Comparison of ENCODE assay signal across 21 cellular contexts in genomic region chr1:80776286-80776685, GRCh38.
"Had no signal": no experiment of that assay in that cellular context is flagged by ENCODE, and none has a peak within 500 bp of the region (broad histone marks: within the 10 kb centered on the region; RNA-seq: fewer than 3 reads in every experiment).

No MANE protein-coding gene starts in this region.

- H3K4me3 ChIP-seq: left lung, lung, mucosa of descending colon, ovary, right atrium auricular region, right lobe of liver, suprapubic skin, thoracic aorta, tibial artery, upper lobe of right lung had no signal

- H3K4me1 ChIP-seq: left lung, right atrium auricular region, right lobe of liver, suprapubic skin, tibial artery, upper lobe of right lung had no signal

- H3K9me3 ChIP-seq: mucosa of descending colon, ovary, right atrium auricular region, right lobe of liver, suprapubic skin, thoracic aorta, tibial artery, upper lobe of right lung had no signal

- H3K27me3 Mint-ChIP-seq: naive thymus-derived CD4-positive, alpha-beta T cell; natural killer cell treated with Interleukin-12 subunit alpha and Interleukin-12 subunit beta and Interleukin-15 and Interleukin-18, amount 100 ng/mL, for 72 hours; progenitor cell of endocrine pancreas; stimulated activated naive CD8-positive, alpha-beta T cell treated with anti-CD3 and anti-CD28 coated beads, Interleukin-15, Interleukin-2, amounts not matched to agents 100 ng/mL and 50 ng/mL, for 24 hours had no signal

- H3K36me3 Mint-ChIP-seq: naive thymus-derived CD4-positive, alpha-beta T cell; stimulated activated effector memory CD8-positive, alpha-beta T cell treated with anti-CD3 and anti-CD28 coated beads, Interleukin-12 subunit alpha, Interleukin-12 subunit beta, amount 100 ng/mL, for 72 hours had no signal

- H3K36me3 ChIP-seq: left lung, ovary, right atrium auricular region, right lobe of liver, suprapubic skin, thoracic aorta, tibial artery, upper lobe of right lung had no signal

- DNase-seq: hippocampal formation; left colon; left lung; midbrain; mucosa of descending colon; naive thymus-derived CD4-positive, alpha-beta T cell; ovary; right lobe of liver; stimulated activated CD4-positive, alpha-beta T cell treated with anti-CD3 and anti-CD28 coated beads, Interleukin-4, amount 100 ng/mL, for 24 hours; stimulated activated naive CD4-positive, alpha-beta T cell; tibial artery; trophoblast cell; upper lobe of right lung had no signal

- H3K27me3 ChIP-seq: left lung, right atrium auricular region, right lobe of liver, suprapubic skin, tibial artery, upper lobe of right lung had no signal

- H3K4me3 Mint-ChIP-seq: naive thymus-derived CD4-positive, alpha-beta T cell; natural killer cell treated with Interleukin-12 subunit alpha and Interleukin-12 subunit beta and Interleukin-15 and Interleukin-18, amount 100 ng/mL, for 72 hours; stimulated activated effector memory CD8-positive, alpha-beta T cell treated with anti-CD3 and anti-CD28 coated beads, Interleukin-12 subunit alpha, Interleukin-12 subunit beta, amount 100 ng/mL, for 72 hours; stimulated activated naive CD8-positive, alpha-beta T cell treated with anti-CD3 and anti-CD28 coated beads, Interleukin-15, Interleukin-2, amounts not matched to agents 100 ng/mL and 50 ng/mL, for 24 hours had no signal

- H3K4me1 Mint-ChIP-seq: naive thymus-derived CD4-positive, alpha-beta T cell; stimulated activated effector memory CD8-positive, alpha-beta T cell treated with anti-CD3 and anti-CD28 coated beads, Interleukin-12 subunit alpha, Interleukin-12 subunit beta, amount 100 ng/mL, for 72 hours had no signal

- H3K27ac Mint-ChIP-seq: naive thymus-derived CD4-positive, alpha-beta T cell; natural killer cell treated with Interleukin-12 subunit alpha and Interleukin-12 subunit beta and Interleukin-15 and Interleukin-18, amount 100 ng/mL, for 72 hours; progenitor cell of endocrine pancreas; stimulated activated effector memory CD8-positive, alpha-beta T cell treated with anti-CD3 and anti-CD28 coated beads, Interleukin-12 subunit alpha, Interleukin-12 subunit beta, amount 100 ng/mL, for 72 hours; stimulated activated naive CD8-positive, alpha-beta T cell treated with anti-CD3 and anti-CD28 coated beads, Interleukin-15, Interleukin-2, amounts not matched to agents 100 ng/mL and 50 ng/mL, for 24 hours had no signal

- H3K27ac ChIP-seq: left lung, ovary, right atrium auricular region, right lobe of liver, suprapubic skin, thoracic aorta, tibial artery, upper lobe of right lung had no signal
